Comparison of ENCODE assay signal across 17 cellular contexts in the genomic region with DNA sequence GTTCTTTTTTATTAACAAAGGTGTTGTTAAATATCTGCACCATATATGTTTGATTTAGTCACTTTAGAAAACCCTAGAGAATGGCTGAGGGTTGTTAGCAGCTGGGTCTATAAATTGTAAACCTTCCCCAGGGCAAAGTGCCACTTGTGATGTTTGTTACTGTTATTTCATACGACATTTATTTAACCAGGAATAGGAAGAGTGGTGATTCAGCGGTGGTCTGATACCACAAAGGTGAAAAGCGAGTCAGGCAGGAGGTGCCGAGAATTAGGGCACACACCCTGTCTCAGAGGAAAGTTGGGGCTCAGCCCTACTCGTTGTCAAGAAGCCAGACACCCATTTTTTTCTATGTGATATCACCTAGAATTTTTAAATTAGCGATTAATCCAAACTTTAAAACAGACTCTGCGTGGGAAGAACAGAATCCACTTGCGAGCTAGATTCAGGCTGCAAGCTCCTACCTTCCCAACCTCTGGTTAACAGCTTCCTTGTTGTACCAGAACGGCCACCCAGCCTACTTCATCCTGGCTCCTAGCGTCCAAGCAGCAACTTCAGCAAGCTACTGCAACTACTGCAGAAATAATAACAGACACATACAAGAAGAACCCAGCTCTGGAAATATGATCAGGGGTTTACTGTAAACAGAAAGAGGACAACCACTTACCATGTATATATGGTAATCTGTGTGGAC.
"Had no signal": no experiment of that assay in that cellular context is flagged by ENCODE, and none has a peak within 500 bp of the region (broad histone marks: within the 10 kb centered on the region; RNA-seq: fewer than 3 reads in every experiment).

No MANE protein-coding gene starts in this region.

- H3K9me3 ChIP-seq: lower lobe of right lung, ovary, testis had no signal

- H3K4me3 Mint-ChIP-seq: activated naive CD8-positive, alpha-beta T cell; activated T-cell treated with anti-CD3 and anti-CD28 coated beads, Interleukin-2, amount 50 U/mL, for 4 hours; immature natural killer cell; mesothelial cell of epicardium; neural crest cell; stimulated activated naive CD8-positive, alpha-beta T cell treated with anti-CD3 and anti-CD28 coated beads, Interleukin-15, Interleukin-2, amounts not matched to agents 100 ng/mL and 50 ng/mL, for 24 hours had no signal

- DNase-seq: activated CD4-positive, alpha-beta T cell treated with anti-CD3 and anti-CD28 coated beads for 1 hour; activated CD4-positive, alpha-beta T cell treated with anti-CD3 and anti-CD28 coated beads, Interleukin-2, amount 50 U/mL, for 48 hours; activated effector memory CD4-positive, alpha-beta T cell treated with anti-CD3 and anti-CD28 coated beads, Interleukin-2, amount 50 U/mL, for 16 hours; activated T-cell treated with anti-CD3 and anti-CD28 coated beads, Interleukin-2, amount 50 U/mL, for 4 hours; amygdala; glutamatergic neuron; immature natural killer cell; lower lobe of right lung; ovary; stimulated activated CD4-positive, alpha-beta T cell treated with anti-CD3 and anti-CD28 coated beads, Interleukin-15, amount 100 ng/mL, for 24 hours; stimulated activated CD4-positive, alpha-beta T cell treated with anti-CD3 and anti-CD28 coated beads, Interleukin-4, amount 100 ng/mL, for 24 hours; testis had no signal

- ATAC-seq: activated T-cell treated with anti-CD3 and anti-CD28 coated beads, Interleukin-2, amount 50 U/mL, for 4 hours had no signal

- H3K9me3 Mint-ChIP-seq: immature natural killer cell, mesothelial cell of epicardium, neural crest cell had no signal

- H3K27me3 ChIP-seq: esophagus muscularis mucosa, ovary, testis had no signal

- H3K27me3 Mint-ChIP-seq: activated naive CD8-positive, alpha-beta T cell; stimulated activated naive CD8-positive, alpha-beta T cell treated with anti-CD3 and anti-CD28 coated beads, Interleukin-15, Interleukin-2, amounts not matched to agents 100 ng/mL and 50 ng/mL, for 24 hours had no signal

- H3K27ac Mint-ChIP-seq: activated naive CD8-positive, alpha-beta T cell; immature natural killer cell; mesothelial cell of epicardium; stimulated activated naive CD8-positive, alpha-beta T cell treated with anti-CD3 and anti-CD28 coated beads, Interleukin-15, Interleukin-2, amounts not matched to agents 100 ng/mL and 50 ng/mL, for 24 hours had no signal

- H3K36me3 Mint-ChIP-seq: activated naive CD8-positive, alpha-beta T cell; immature natural killer cell; mesothelial cell of epicardium had no signal

- H3K4me1 ChIP-seq: esophagus muscularis mucosa, lower lobe of right lung, testis had no signal

- H3K4me1 Mint-ChIP-seq: immature natural killer cell had no signal

- H3K27ac ChIP-seq: esophagus muscularis mucosa, lower lobe of right lung, ovary, testis had no signal
